ENCODE assay signal across 10 cellular contexts in genomic region chr14:73761621-73762355, GRCh38. TPM values are rescaled to one million over a fixed set of nuclear protein-coding genes. Genes with fewer than 3 reads are reported as not detected.
DNase-seq lines count a peak whose midpoint lies in the region; ATAC-seq, FAIRE-seq and TF ChIP-seq lines count a peak whose summit lies in the region.
"Had no signal": no experiment of that assay in that cellular context is flagged by ENCODE, and none has a peak within 500 bp of the region (broad histone marks: within the 10 kb centered on the region; RNA-seq: fewer than 3 reads in every experiment).

No MANE protein-coding gene starts in this region.

- peak overlapping the region; percentile 49 for H3K4me3 ChIP-seq in CD8-positive, alpha-beta memory T cell (ENCODE audit: low read length)
- H3K4me3 ChIP-seq in breast epithelium (no peak overlapping the region), pancreas (no peak overlapping the region)
- H3K4me3 ChIP-seq: SK-N-MC had no signal

- peaks cover 74% of the 10 kb centered on the region for H3K4me1 ChIP-seq in CD8-positive, alpha-beta memory T cell (ENCODE audit: insufficient read depth, low read length)
- H3K4me1 ChIP-seq in breast epithelium (peaks cover 15 to 64% of the 10 kb centered on the region in 2 donors), pancreas (peaks cover 54 to 69% (median 69%) of the 10 kb centered on the region in 3 donors)

- no peaks in the 10 kb centered on the region for H3K9me3 Mint-ChIP-seq in CD8-positive, alpha-beta memory T cell
- no peaks in the 10 kb centered on the region for H3K9me3 Mint-ChIP-seq in IgD-negative memory B cell

- POLR2A ChIA-PET in CD8-positive, alpha-beta memory T cell (lab: Charles Lee), result interaction anchor here (1.8 to 6.9 kb wide), 2 partner anchors 10 to 24 kb away, joined by 12 to 215 read pairs; no protein-coding TSS in a partner anchor

- H3K27me3 Mint-ChIP-seq in CD8-positive, alpha-beta memory T cell, result peaks cover 0 to 2% of the 10 kb centered on the region in 2 donors
- H3K27me3 Mint-ChIP-seq in IgD-negative memory B cell, result peaks cover under 1% of the 10 kb centered on the region

- H3K27ac Mint-ChIP-seq in CD8-positive, alpha-beta memory T cell, result peak overlapping the region; percentile 96 to 100 (median 99)
- peak overlapping the region; percentile 97 to 100 (median 99) for H3K27ac Mint-ChIP-seq in IgD-negative memory B cell

- H3K4me3 Mint-ChIP-seq in CD8-positive, alpha-beta memory T cell, result peak overlapping the region; percentile 59 to 93 (median 82)
- peak overlapping the region; percentile 64 to 99 (median 92) for H3K4me3 Mint-ChIP-seq in IgD-negative memory B cell

- H3K9me3 ChIP-seq in CD8-positive, alpha-beta memory T cell (ENCODE audit: low read length), result no peaks in the 10 kb centered on the region
- H3K9me3 ChIP-seq in breast epithelium (no peaks in the 10 kb centered on the region), pancreas (no peaks in the 10 kb centered on the region)

- no peaks in the 10 kb centered on the region for H3K27me3 ChIP-seq in CD8-positive, alpha-beta memory T cell (ENCODE audit: insufficient read depth, low read length, poor library complexity, severe bottlenecking)
- H3K27me3 ChIP-seq in breast epithelium (no peaks in the 10 kb centered on the region), pancreas (no peaks in the 10 kb centered on the region)

- no peak for FAIRE-seq in pancreas (lab: Jason Lieb, UNC)

- TF ChIP-seq POLR2A in breast epithelium (IDR thresholded peaks at IDR 0.05), result no peak

- WGBS in pancreas, 2 donors, result 49 to 58% methylated on average over 2 of the region's 2 CpGs

- intact Hi-C loops in breast epithelium (cut with DNase I; ENCODE audit: low total_unique reads) (no loop called here), pancreas (cut with DNase I) (no loop called here)

- DNase-seq in CD8-positive, alpha-beta memory T cell, result peak in 1 of 5 donors; percentile 37
- DNase-seq in breast epithelium (ENCODE audit: low spot score in 2 of 2) (no peak), pancreas (peak in 2 of 6 donors; percentile 63 to 72), activated gamma-delta T cell (lab: John Stamatoyannopoulos, UW) (no peak)
- DNase-seq: dermis blood vessel endothelial cell had no signal

- ATAC-seq in pancreas, result no peak
- ATAC-seq in GM21515 (IDR thresholded peaks at IDR 0.05; ENCODE audit: unreplicated experiment), result no peak
- no peak for ATAC-seq in HG02763 (IDR thresholded peaks at IDR 0.05; ENCODE audit: unreplicated experiment)
- no peak for ATAC-seq in HG03139 (IDR thresholded peaks at IDR 0.05; ENCODE audit: unreplicated experiment)

- peaks cover 0 to 17% (median 0%) of the 10 kb centered on the region in 3 donors for H3K36me3 Mint-ChIP-seq in CD8-positive, alpha-beta memory T cell
- peaks cover 6% of the 10 kb centered on the region for H3K36me3 Mint-ChIP-seq in IgD-negative memory B cell

- CTCF ChIA-PET in CD8-positive, alpha-beta memory T cell (lab: Charles Lee), result interaction anchor here (1.1 to 14.9 kb wide), 6 partner anchors 8 to 65 kb away, joined by 3 to 358 read pairs (median 6); no protein-coding TSS in a partner anchor

- TF ChIP-seq CTCF in breast epithelium (IDR thresholded peaks at IDR 0.05) (no peak), pancreas (IDR thresholded peaks at IDR 0.05) (no peak)

- no peaks in the 10 kb centered on the region for H3K36me3 ChIP-seq in CD8-positive, alpha-beta memory T cell (ENCODE audit: insufficient read depth, low read length)
- H3K36me3 ChIP-seq in breast epithelium (no peaks in the 10 kb centered on the region), pancreas (no peaks in the 10 kb centered on the region)

- H3K27ac ChIP-seq in CD8-positive, alpha-beta memory T cell (ENCODE audit: low read depth, low read length), result peak overlapping the region; percentile 68
- H3K27ac ChIP-seq in breast epithelium (peak overlapping the region; percentile 96), pancreas (peak overlapping the region; percentile 44 to 98 (median 76))
- H3K27ac ChIP-seq: SK-N-MC had no signal

- H3K4me1 Mint-ChIP-seq in CD8-positive, alpha-beta memory T cell, result peaks cover 74 to 82% (median 77%) of the 10 kb centered on the region in 3 donors
- peaks cover 67 to 74% (median 71%) of the 10 kb centered on the region in 3 donors for H3K4me1 Mint-ChIP-seq in IgD-negative memory B cell

RNA-seq across cellular contexts. Expression of gene PNMA1, which starts 47.6 kb away (rescaled TPM):
- 10 to 100 TPM; 56.8 to 61.0 TPM for total RNA-seq in CD8-positive, alpha-beta memory T cell
- 43.7 TPM for polyA plus RNA-seq in CD8-positive, alpha-beta memory T cell
- 20.9 TPM for polyA plus RNA-seq in IgD-negative memory B cell
- total RNA-seq in breast epithelium, result 10 to 100 TPM; 12.1 to 19.3 (median 19.2) TPM
- 10 to 100 TPM in 2 of 6 donors, 1 to 10 TPM in 4; 2.8 to 11.7 (median 6.5) TPM for total RNA-seq in pancreas
- 10 to 100 TPM in 1 of 2 donors, 1 to 10 TPM in 1; 6.2 to 25.4 TPM for polyA plus RNA-seq in pancreas
